ENCODE assay signal across 8 cellular contexts in the genomic region with DNA sequence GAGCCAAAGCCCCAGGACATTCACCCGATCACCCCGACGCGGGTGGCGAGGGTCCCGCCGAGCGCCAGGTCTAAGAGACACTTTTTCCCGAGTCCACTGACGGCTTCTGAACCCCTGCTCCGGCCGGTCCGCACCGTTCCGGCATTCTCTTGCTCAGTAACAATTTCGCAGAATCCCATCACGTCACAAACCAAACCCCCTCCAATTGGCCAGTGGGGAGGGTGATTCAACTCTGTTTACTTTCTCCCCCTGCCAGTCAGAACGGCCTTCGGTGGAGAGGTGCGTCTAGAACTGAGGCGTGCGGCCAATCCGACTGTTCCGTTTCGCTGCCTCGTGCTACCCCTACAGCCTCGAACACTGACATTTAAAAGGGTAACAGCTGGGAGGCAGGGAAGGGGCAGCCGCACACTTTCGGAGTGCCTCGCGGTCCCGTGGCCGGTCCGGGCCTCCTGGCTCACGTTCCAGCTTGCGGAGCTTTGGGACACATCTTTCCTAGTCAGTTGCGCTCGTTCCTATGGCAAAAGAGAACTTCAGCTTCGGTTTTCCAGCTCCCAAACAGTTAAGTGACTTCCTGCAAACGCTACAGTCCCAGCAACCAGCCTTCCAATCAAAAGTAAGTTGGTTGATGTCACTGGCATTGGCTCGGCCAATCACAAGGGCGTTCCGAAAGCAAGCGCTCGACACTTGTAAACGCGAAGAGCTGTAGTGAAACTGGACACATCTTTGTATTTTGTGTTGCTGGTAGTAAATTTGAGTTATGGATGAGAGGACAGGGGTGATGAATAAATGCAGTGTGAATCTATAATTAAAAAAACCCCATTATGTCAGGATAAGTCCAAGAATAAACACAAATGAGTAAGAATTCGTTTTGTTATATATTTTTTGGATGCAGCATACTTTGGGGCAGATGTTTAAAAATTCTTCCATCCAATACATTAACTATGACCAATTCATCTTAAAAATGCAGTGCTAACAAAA. TPM values are rescaled to one million over a fixed set of nuclear protein-coding genes. Genes with fewer than 3 reads are reported as not detected.
DNase-seq lines count a peak whose midpoint lies in the region; TF ChIP-seq lines count a peak whose summit lies in the region.

A gene (minus strand): TSS at position 860 of the 978 bp plus-strand sequence. CDS start 1,294 bp downstream, outside the sequence.

- H3K4me3 ChIP-seq in HFF-Myc (replicated peaks; ENCODE audit: low read depth, low read length), result peak within 1 kb of the TSS; percentile 77
- H3K4me3 ChIP-seq in NB4 (ENCODE audit: low read depth, low read length), result peak within 1 kb of the TSS; percentile 67
- peak within 1 kb of the TSS; percentile 31 for H3K4me3 ChIP-seq in SU-DHL-6 (ENCODE audit: insufficient read depth, low read length, poor library complexity, severe bottlenecking)
- peak within 1 kb of the TSS; percentile 80 for H3K4me3 ChIP-seq in osteoblast (ENCODE audit: insufficient read depth, low read length)
- peak within 1 kb of the TSS; percentile 87 to 95 for H3K4me3 ChIP-seq in testis

- H3K79me2 ChIP-seq in SU-DHL-6 (ENCODE audit: insufficient read depth, low read length) (no peaks in the 10 kb centered on the region), osteoblast (ENCODE audit: insufficient read depth, low read length) (peaks cover 40% of the 10 kb centered on the region)

- H3K36me3 ChIP-seq in SU-DHL-6 (ENCODE audit: low read length) (no peaks in the 10 kb centered on the region), osteoblast (ENCODE audit: insufficient read depth, low read length) (no peaks in the 10 kb centered on the region), testis (ENCODE audit: low read depth, missing control alignments) (no peaks in the 10 kb centered on the region)

- peak within 1 kb of the TSS; percentile 99 for H3K27ac Mint-ChIP-seq in activated naive CD8-positive, alpha-beta T cell treated with anti-CD3 and anti-CD28 coated beads for 36 hours

- H3K4me1 ChIP-seq in osteoblast (ENCODE audit: insufficient read depth, low read length) (peaks cover 34% of the 10 kb centered on the region), testis (peaks cover 33% of the 10 kb centered on the region)

- peak within 1 kb of the TSS; percentile 91 for H3K4me3 Mint-ChIP-seq in activated naive CD8-positive, alpha-beta T cell treated with anti-CD3 and anti-CD28 coated beads for 36 hours

- H3K4me1 Mint-ChIP-seq in activated naive CD8-positive, alpha-beta T cell treated with anti-CD3 and anti-CD28 coated beads for 36 hours, result peaks cover 41% of the 10 kb centered on the region

- H3K9me3 ChIP-seq in SU-DHL-6 (ENCODE audit: insufficient read depth, low read length) (no peaks in the 10 kb centered on the region), osteoblast (ENCODE audit: low read depth, low read length) (no peaks in the 10 kb centered on the region), testis (no peaks in the 10 kb centered on the region)

- no peaks in the 10 kb centered on the region for H3K27me3 ChIP-seq in SU-DHL-6 (ENCODE audit: low read length)
- no peaks in the 10 kb centered on the region for H3K27me3 ChIP-seq in osteoblast (ENCODE audit: insufficient read depth, low read length)
- H3K27me3 ChIP-seq in testis, result no peaks in the 10 kb centered on the region

- peak within 1 kb of the TSS; percentile 15 for H2AFZ ChIP-seq in SU-DHL-6 (ENCODE audit: low read depth, low read length, severe bottlenecking)
- no peak within 1 kb of the TSS for H2AFZ ChIP-seq in osteoblast (ENCODE audit: low read length)

- H3K36me3 Mint-ChIP-seq in activated naive CD8-positive, alpha-beta T cell treated with anti-CD3 and anti-CD28 coated beads for 36 hours, result peaks cover 5% of the 10 kb centered on the region

- WGBS in testis, 2 donors, result 0 to 1% methylated on average over 26 to 48 of the region's 48 CpGs

- intact Hi-C loops in testis (cut with DNase I; ENCODE audit: low total_unique reads), result no loop called here

- H3K4me2 ChIP-seq in SU-DHL-6 (ENCODE audit: low read depth, low read length, poor library complexity, severe bottlenecking) (peak within 1 kb of the TSS; percentile 42), osteoblast (ENCODE audit: insufficient read depth, low read length) (peak within 1 kb of the TSS; percentile 82)

- no peaks in the 10 kb centered on the region for H4K20me1 ChIP-seq in SU-DHL-6 (ENCODE audit: low read depth, low read length)
- no peaks in the 10 kb centered on the region for H4K20me1 ChIP-seq in osteoblast (ENCODE audit: insufficient read depth, low read length)

- H3K27ac ChIP-seq in SU-DHL-6 (ENCODE audit: low read depth, low read length), result no peak within 1 kb of the TSS
- peak within 1 kb of the TSS; percentile 96 for H3K27ac ChIP-seq in osteoblast (ENCODE audit: low read depth, low read length)
- peak within 1 kb of the TSS; percentile 98 to 99 for H3K27ac ChIP-seq in testis

- TF ChIP-seq CTCF in HFF-Myc (IDR thresholded peaks at IDR 0.05; ENCODE audit: low read depth, low read length, missing control alignments), result no peak
- no peak for TF ChIP-seq CTCF in NB4 (IDR thresholded peaks at IDR 0.05; ENCODE audit: low read depth, low read length)
- TF ChIP-seq CTCF in SU-DHL-6 (IDR thresholded peaks at IDR 0.05; ENCODE audit: insufficient read depth, low read length, poor library complexity, severe bottlenecking), result no peak
- TF ChIP-seq CTCF in osteoblast (IDR thresholded peaks at IDR 0.05; ENCODE audit: extremely low read depth, low read depth, low read length), result no peak
- TF ChIP-seq CTCF in testis (IDR thresholded peaks at IDR 0.05), result no peak

- TF ChIP-seq POLR2A in NB4 (IDR thresholded peaks at IDR 0.05; ENCODE audit: extremely low read depth, insufficient read length) (peak; percentile 42), testis (IDR thresholded peaks at IDR 0.05) (peak; percentile 73)

- peak; percentile 95 for DNase-seq in GM04504 (ENCODE audit: low read depth)
- peak; percentile 92 for DNase-seq in HFF-Myc (ENCODE audit: extremely low read depth, low read depth)
- peak; percentile 92 for DNase-seq in NB4 (ENCODE audit: low read depth)
- DNase-seq in activated naive CD8-positive, alpha-beta T cell treated with anti-CD3 and anti-CD28 coated beads for 36 hours, result peak; percentile 90
- DNase-seq in glomerular visceral epithelial cell (ENCODE audit: extremely low spot score), result peak; percentile 95
- DNase-seq in osteoblast (ENCODE audit: insufficient read length, low spot score, missing footprints), result peak; percentile 99
- peak; percentile 98 for DNase-seq in testis

- H3K27me3 Mint-ChIP-seq in activated naive CD8-positive, alpha-beta T cell treated with anti-CD3 and anti-CD28 coated beads for 36 hours, result no peaks in the 10 kb centered on the region

- peaks cover 13% of the 10 kb centered on the region; the same call in 1 of the 2 replicates for H3F3A ChIP-seq in SU-DHL-6 (ENCODE audit: insufficient read depth)

- no peaks in the 10 kb centered on the region for H3K9me2 ChIP-seq in SU-DHL-6 (replicated peaks; ENCODE audit: insufficient read depth, low read length)

- no peak within 1 kb of the TSS; the same call in 1 of the 2 replicates for H3K9ac ChIP-seq in SU-DHL-6 (ENCODE audit: low read length)

- H3K9me3 Mint-ChIP-seq in activated naive CD8-positive, alpha-beta T cell treated with anti-CD3 and anti-CD28 coated beads for 36 hours, result no peaks in the 10 kb centered on the region

RNA-seq across cellular contexts. Expression of the gene that starts here (rescaled TPM):
- 10 to 100 TPM; 25.4 to 25.5 TPM for total RNA-seq in activated naive CD8-positive, alpha-beta T cell treated with anti-CD3 and anti-CD28 coated beads for 36 hours
- total RNA-seq in osteoblast (46.9 and 51.8 TPM in 2 replicates), testis (10 to 100 TPM; 39.8 to 47.9 TPM)
- 11.8 TPM for polyA plus RNA-seq in testis (ENCODE audit: insufficient read depth, low read depth, low replicate concordance)

Comparison
In these comparisons a context has a peak if more than half of its experiments do, and no peak if none do; other contexts are left out.
1. H3K4me3 ChIP-seq: peak in every context shown above with its lines; median percentile 91 in testis; 80 in osteoblast; 77 in HFF-Myc; 67 in NB4; 31 in SU-DHL-6.